19 cellular contexts compared by ENCODE assay signal in the genomic region with DNA sequence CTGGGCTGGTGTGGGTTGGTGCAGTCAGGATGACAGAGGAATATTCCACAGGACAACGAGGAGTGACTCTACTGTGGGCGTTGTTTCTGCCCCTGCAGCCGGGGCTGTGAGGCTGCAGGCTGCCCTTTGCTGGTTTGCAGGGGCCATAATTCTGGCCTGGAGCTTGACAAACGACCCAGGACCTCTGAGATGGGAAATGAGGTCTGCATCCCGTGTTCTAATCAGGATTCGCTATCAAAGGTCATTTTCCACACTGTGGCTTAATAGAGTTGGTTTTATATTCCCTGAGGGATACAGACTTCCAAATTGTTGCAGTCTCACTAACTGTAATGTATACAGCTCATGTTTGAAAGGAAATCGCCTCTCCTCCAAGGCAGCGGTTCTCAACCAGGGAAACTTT.
DNase-seq lines count a peak whose midpoint lies in the region; ATAC-seq and TF ChIP-seq lines count a peak whose summit lies in the region.
"Had no signal": no experiment of that assay in that cellular context is flagged by ENCODE, and none has a peak within 500 bp of the region (broad histone marks: within the 10 kb centered on the region; RNA-seq: fewer than 3 reads in every experiment).

No MANE protein-coding gene starts in this region.

- no peak for DNase-seq in RWPE1 (ENCODE audit: low spot score)
- DNase-seq in fibroblast of gingiva (ENCODE audit: low read depth) = peak; percentile 61
- DNase-seq in osteoblast (ENCODE audit: insufficient read length, low spot score, missing footprints) = peak; percentile 89
- DNase-seq in activated CD4-positive, alpha-beta T cell treated with anti-CD3 and anti-CD28 coated beads for 48 hours = no peak
- no peak for DNase-seq in HK-2 (ENCODE audit: unreplicated experiment)
- DNase-seq in NCI-H748 (lab: John Stamatoyannopoulos, UW; ENCODE audit: unreplicated experiment) = no peak
- DNase-seq: activated CD4-positive, alpha-beta T cell treated with anti-CD3 and anti-CD28 coated beads for 36 hours; activated T-cell treated with anti-CD3 and anti-CD28 coated beads, Interleukin-2, amount 50 U/mL, for 72 hours; DMS79; H9; lower lobe of right lung; NCI-H1105 treated with DMSO at 0.1 percent for 48 hours; NCI-H446; spleen; stimulated activated naive CD8-positive, alpha-beta T cell treated with anti-CD3 and anti-CD28 coated beads, Interleukin-15, amount 100 ng/mL, for 72 hours had no signal

- no peak for ATAC-seq in HG03097 (IDR thresholded peaks at IDR 0.05; ENCODE audit: low FRiP score, unreplicated experiment)
- ATAC-seq: activated CD4-positive, alpha-beta T cell treated with anti-CD3 and anti-CD28 coated beads for 36 hours; activated T-cell treated with anti-CD3 and anti-CD28 coated beads, Interleukin-2, amount 50 U/mL, for 72 hours; K562; stimulated activated naive CD8-positive, alpha-beta T cell treated with anti-CD3 and anti-CD28 coated beads, Interleukin-15, amount 100 ng/mL, for 72 hours had no signal

- H3K4me1 ChIP-seq in BLaER1 treated with 17β-estradiol and CSF1 and Interleukin-3, amounts not matched to agents 10 nM and 100 nM = peaks cover 22 to 47% (median 42%) of the 10 kb centered on the region in 10 experiments
- peaks cover 31% of the 10 kb centered on the region for H3K4me1 ChIP-seq in osteoblast (ENCODE audit: insufficient read depth, low read length)

- no peaks in the 10 kb centered on the region for H3K9me3 ChIP-seq in BLaER1 treated with 17β-estradiol and CSF1 and Interleukin-3, amounts not matched to agents 10 nM and 100 nM (replicated peaks in 1 of 11)
- no peaks in the 10 kb centered on the region for H3K9me3 ChIP-seq in osteoblast (ENCODE audit: low read depth, low read length)
- H3K9me3 ChIP-seq: lower lobe of right lung, spleen had no signal

- H3K36me3 ChIP-seq in BLaER1 treated with 17β-estradiol and CSF1 and Interleukin-3, amounts not matched to agents 10 nM and 100 nM = peaks cover 0 to 9% (median 3%) of the 10 kb centered on the region in 11 experiments; a peak in 3 of 22 replicates
- H3K36me3 ChIP-seq in osteoblast (ENCODE audit: insufficient read depth, low read length) = no peaks in the 10 kb centered on the region
- H3K36me3 ChIP-seq: lower lobe of right lung had no signal

- TF ChIP-seq CTCF in RWPE1 (conservative IDR thresholded peaks at IDR 0.05; ENCODE audit: low read depth) = no peak
- no peak for TF ChIP-seq CTCF in osteoblast (IDR thresholded peaks at IDR 0.05; ENCODE audit: extremely low read depth, low read depth, low read length)

- H3K79me2 ChIP-seq in osteoblast (ENCODE audit: insufficient read depth, low read length) = peaks cover 65% of the 10 kb centered on the region

- POLR2A ChIA-PET in RWPE1 (lab: Yijun Ruan, JAX; ENCODE audit: low non-redundant PET) = no interaction called here

- H4K20me1 ChIP-seq in BLaER1 treated with 17β-estradiol and CSF1 and Interleukin-3, amounts not matched to agents 10 nM and 100 nM = peaks cover 80 to 100% (median 98%) of the 10 kb centered on the region in 11 experiments
- H4K20me1 ChIP-seq in osteoblast (ENCODE audit: insufficient read depth, low read length) = no peaks in the 10 kb centered on the region

- H3K27ac ChIP-seq in BLaER1 treated with 17β-estradiol and CSF1 and Interleukin-3, amounts not matched to agents 10 nM and 100 nM = no peak overlapping the region
- H3K27ac ChIP-seq in RWPE1 (peak overlapping the region; percentile 93), osteoblast (ENCODE audit: low read depth, low read length) (peak overlapping the region; percentile 83)
- H3K27ac ChIP-seq: lower lobe of right lung, PC-9, spleen had no signal

- peak overlapping the region in 9 of 11 experiments; percentile 63 to 92 (median 81); a peak in 16 of 22 replicates for H3K4me2 ChIP-seq in BLaER1 treated with 17β-estradiol and CSF1 and Interleukin-3, amounts not matched to agents 10 nM and 100 nM
- H3K4me2 ChIP-seq in osteoblast (ENCODE audit: insufficient read depth, low read length) = peak overlapping the region; percentile 85
- H3K4me2 ChIP-seq: PC-9 had no signal

- peak overlapping the region; percentile 56 for H2AFZ ChIP-seq in osteoblast (ENCODE audit: low read length)
- H2AFZ ChIP-seq: PC-9 had no signal

- H3K4me3 ChIP-seq in BLaER1 treated with 17β-estradiol and CSF1 and Interleukin-3, amounts not matched to agents 10 nM and 100 nM = no peak overlapping the region
- peak overlapping the region; percentile 65 for H3K4me3 ChIP-seq in osteoblast (ENCODE audit: insufficient read depth, low read length)
- H3K4me3 ChIP-seq: K562, lower lobe of right lung, PC-9, spleen had no signal

- no peaks in the 10 kb centered on the region; a peak in 1 of 22 replicates for H3K27me3 ChIP-seq in BLaER1 treated with 17β-estradiol and CSF1 and Interleukin-3, amounts not matched to agents 10 nM and 100 nM
- no peaks in the 10 kb centered on the region for H3K27me3 ChIP-seq in osteoblast (ENCODE audit: insufficient read depth, low read length)
- H3K27me3 ChIP-seq: spleen had no signal

- no peak overlapping the region for H3K9ac ChIP-seq in BLaER1 treated with 17β-estradiol and CSF1 and Interleukin-3, amounts not matched to agents 10 nM and 100 nM

- CTCF ChIA-PET in RWPE1 (lab: Yijun Ruan, JAX) = interaction anchor here (0.7 kb wide), 1 partner anchor 720 kb away, joined by 3 read pairs; no protein-coding TSS in a partner anchor

Comparison
In these comparisons a context has a peak if more than half of its experiments do, and no peak if none do; other contexts are left out.
1. H3K27ac ChIP-seq: peak in RWPE1 (single experiment) and osteoblast (single experiment); none in BLaER1 treated with 17β-estradiol and CSF1 and Interleukin-3, amounts not matched to agents 10 nM and 100 nM (0 of 11).
2. DNase-seq: peak in fibroblast of gingiva (single experiment) and osteoblast (single experiment); none in RWPE1 (single experiment), activated CD4-positive, alpha-beta T cell treated with anti-CD3 and anti-CD28 coated beads for 48 hours (single experiment), HK-2 (single experiment) and NCI-H748 (single experiment).